27 cellular contexts compared by ENCODE assay signal in genomic region chr1:64553285-64553684, GRCh38.
DNase-seq lines count a peak whose midpoint lies in the region; ATAC-seq, FAIRE-seq and TF ChIP-seq lines count a peak whose summit lies in the region.
"Had no signal": no experiment of that assay in that cellular context is flagged by ENCODE, and none has a peak within 500 bp of the region (broad histone marks: within the 10 kb centered on the region; RNA-seq: fewer than 3 reads in every experiment).

No MANE protein-coding gene starts in this region.

- DNase-seq in NCI-H510A treated with DMSO at 0.1 percent for 48 hours (lab: John Stamatoyannopoulos, UW) (peak; percentile 23), NCI-H510A (lab: John Stamatoyannopoulos, UW) (no peak), GM12878 (ENCODE audit: low read depth, low spot score) (no peak), NCI-H187 treated with DMSO at 0.1 percent for 48 hours (lab: John Stamatoyannopoulos, UW) (no peak)
- DNase-seq in stimulated activated naive CD8-positive, alpha-beta T cell treated with anti-CD3 and anti-CD28 coated beads, Interleukin-15, amount 100 ng/mL, for 72 hours = no peak
- DNase-seq in stimulated activated naive CD8-positive, alpha-beta T cell treated with anti-CD3 and anti-CD28 coated beads, Interleukin-15, Interleukin-2, amounts not matched to agents 100 U/mL and 50 U/mL, for 24 hours = no peak
- DNase-seq: activated CD4-positive, alpha-beta T cell treated with anti-CD3 and anti-CD28 coated beads, Interleukin-2, amount 50 U/mL, for 1 hour; activated CD8-positive, alpha-beta memory T cell treated with anti-CD3 and anti-CD28 coated beads, Interleukin-2, amount 50 U/mL, for 4 hours; cerebellar nuclear complex; DMS79; dorsolateral prefrontal cortex; GF-D8; heart left ventricle; MV-4-11; NCI-H187; NCI-H226; substantia nigra had no signal

- in situ Hi-C loops in GM12878 (cut with MboI) = no loop called here

- no peak for TF ChIP-seq EP300 in GM12878 (IDR thresholded peaks at IDR 0.05; ENCODE audit: borderline replicate concordance in 1 of 2, control insufficient read depth in 1 of 2, low read depth in 2 of 2, low read length in 2 of 2)

- H3K9ac ChIP-seq in GM12878 (ENCODE audit: control insufficient read depth, insufficient read depth, low read length) = no peak overlapping the region

- no peak for TF ChIP-seq POLR2A in GM12878 (IDR thresholded peaks at IDR 0.05; ENCODE audit: low read depth, low read length)

- H3K27ac Mint-ChIP-seq in stimulated activated naive CD8-positive, alpha-beta T cell treated with anti-CD3 and anti-CD28 coated beads, Interleukin-15, amount 100 ng/mL, for 72 hours = no peak overlapping the region
- H3K27ac Mint-ChIP-seq: activated T-helper 2 cell treated with anti-CD3 and anti-CD28 coated beads, Interferon-gamma antibody, Interleukin-2, Interleukin-4, amounts not matched to agents 10 μg/mL and 5 μg/mL and 100 μg/mL, durations not matched to agents 14 hours and 24 hours and 36 hours; B cell; T-helper 2 cell treated with Interferon-gamma antibody and Interleukin-4, amounts not matched to agents 5 μg/mL and 100 μg/mL, for 36 hours had no signal

- no TSS peak for BruUV-seq in GM12878 (replicated peaks; lab: Mats Ljungman, UMichigan)

- no peak overlapping the region for H3K4me3 ChIP-seq in GM12878
- H3K4me3 ChIP-seq: dorsolateral prefrontal cortex, heart left ventricle, skin epidermis had no signal

- intact Hi-C loops in GM12878 (cut with micrococcal nuclease; ENCODE audit: unreplicated experiment) = no loop called here

- no peaks in the 10 kb centered on the region for H3K4me1 ChIP-seq in GM12878 (ENCODE audit: control insufficient read depth, insufficient read depth, low read length)

- 0 out of 6 replicates have a peak, but pooled peaks of 1 of the 3 experiments have one; percentile 8 for TF ChIP-seq CTCF in GM12878 (IDR thresholded peaks at IDR 0.05 in 2 of 3, conservative IDR thresholded peaks at IDR 0.05 in 1 of 3; ENCODE audit: control insufficient read depth in 2 of 3, extremely low read depth in 1 of 3, insufficient read depth in 1 of 3, low read depth in 3 of 3, low read length in 3 of 3)

- H3K27me3 Mint-ChIP-seq in stimulated activated naive CD8-positive, alpha-beta T cell treated with anti-CD3 and anti-CD28 coated beads, Interleukin-15, amount 100 ng/mL, for 72 hours = no peaks in the 10 kb centered on the region

- H3K9me3 Mint-ChIP-seq in stimulated activated naive CD8-positive, alpha-beta T cell treated with anti-CD3 and anti-CD28 coated beads, Interleukin-15, amount 100 ng/mL, for 72 hours = peaks cover 4% of the 10 kb centered on the region in 2 donors
- H3K9me3 Mint-ChIP-seq: activated T-helper 2 cell treated with anti-CD3 and anti-CD28 coated beads, Interferon-gamma antibody, Interleukin-2, Interleukin-4, amounts not matched to agents 10 μg/mL and 5 μg/mL and 100 μg/mL, durations not matched to agents 14 hours and 24 hours and 36 hours; T-helper 2 cell treated with Interferon-gamma antibody and Interleukin-4, amounts not matched to agents 5 μg/mL and 100 μg/mL, for 36 hours had no signal

- H3K4me2 ChIP-seq in GM12878 (ENCODE audit: control insufficient read depth, insufficient read depth) = no peak overlapping the region

- no peaks in the 10 kb centered on the region for H3K36me3 ChIP-seq in GM12878 (ENCODE audit: control insufficient read depth in 2 of 2, insufficient read depth in 2 of 2, low read length in 1 of 2)

- TF ChIP-seq RAD21 in GM12878 (IDR thresholded peaks at IDR 0.05; ENCODE audit: insufficient read depth, low read depth, low read length) = peak; percentile 24; the same call in 1 of the 2 replicates

- no peak overlapping the region for H2AFZ ChIP-seq in GM12878 (ENCODE audit: control insufficient read depth, low read depth, low read length)

- H3K27ac ChIP-seq in GM12878 (ENCODE audit: control insufficient read depth, insufficient read depth) = no peak overlapping the region
- H3K27ac ChIP-seq: dorsolateral prefrontal cortex, heart left ventricle, RWPE1, skin epidermis, VCaP had no signal

- no peaks in the 10 kb centered on the region; a peak in 1 of 4 replicates for H3K27me3 ChIP-seq in GM12878 (replicated peaks in 1 of 2; ENCODE audit: control insufficient read depth in 2 of 2, insufficient read depth in 2 of 2, low read length in 1 of 2)
- H3K27me3 ChIP-seq: dorsolateral prefrontal cortex, heart left ventricle had no signal

- no peaks in the 10 kb centered on the region for H3K9me3 ChIP-seq in GM12878 (replicated peaks; ENCODE audit: control insufficient read depth, insufficient read depth, low read length)
- H3K9me3 ChIP-seq: heart left ventricle had no signal

- no peaks in the 10 kb centered on the region for H4K20me1 ChIP-seq in GM12878 (ENCODE audit: control insufficient read depth, insufficient read depth)

- H3K4me3 Mint-ChIP-seq in stimulated activated naive CD8-positive, alpha-beta T cell treated with anti-CD3 and anti-CD28 coated beads, Interleukin-15, amount 100 ng/mL, for 72 hours = no peak overlapping the region
- H3K4me3 Mint-ChIP-seq: B cell; T-helper 2 cell treated with Interferon-gamma antibody and Interleukin-4, amounts not matched to agents 5 μg/mL and 100 μg/mL, for 36 hours had no signal

- H3K79me2 ChIP-seq in GM12878 (ENCODE audit: control insufficient read depth, insufficient read depth, low read length) = no peaks in the 10 kb centered on the region

- SMC1A ChIA-PET in GM12878 (lab: Charles Lee; ENCODE audit: uncharacterized antibody, unreplicated experiment) = interaction anchor here (0.9 kb wide), 1 partner anchor 234 kb away, joined by 3 read pairs; no protein-coding TSS in a partner anchor

- no peak for FAIRE-seq in GM12878 (lab: Jason Lieb, UNC)
- FAIRE-seq: A204.1, HTR-8/SVneo had no signal

- POLR2A ChIA-PET in GM12878 (lab: Charles Lee) = interaction anchor here (0.6 kb wide), 1 partner anchor 1050 kb away, joined by 3 read pairs; no protein-coding TSS in a partner anchor

- peaks cover 50% of the 10 kb centered on the region for H3K4me1 Mint-ChIP-seq in stimulated activated naive CD8-positive, alpha-beta T cell treated with anti-CD3 and anti-CD28 coated beads, Interleukin-15, amount 100 ng/mL, for 72 hours
- H3K4me1 Mint-ChIP-seq: B cell had no signal

- ATAC-seq in stimulated activated naive CD8-positive, alpha-beta T cell treated with anti-CD3 and anti-CD28 coated beads, Interleukin-15, amount 100 ng/mL, for 72 hours = peak; percentile 48
- ATAC-seq in stimulated activated naive CD8-positive, alpha-beta T cell treated with anti-CD3 and anti-CD28 coated beads, Interleukin-15, Interleukin-2, amounts not matched to agents 100 U/mL and 50 U/mL, for 24 hours = no peak
- ATAC-seq in GM12878 (no peak), HG03457 (IDR thresholded peaks at IDR 0.05; ENCODE audit: unreplicated experiment) (no peak), GM19328 (IDR thresholded peaks at IDR 0.05; ENCODE audit: unreplicated experiment) (no peak)
- ATAC-seq: heart left ventricle had no signal

- RAD21 ChIA-PET in GM12878 (lab: Charles Lee; ENCODE audit: unreplicated experiment) = no interaction called here

- 17% methylated on average over 4 of the region's 4 CpGs for WGBS in GM12878 (ENCODE audit: insufficient coverage, insufficient replicate concordance, low lambda C conversion rate, missing lambda C conversion rate)

- CTCF ChIA-PET in GM12878 (lab: Yijun Ruan, JAX) = interaction anchor here (0.9 to 1.0 kb wide), 3 partner anchors 21 to 36 kb away, joined by 3 read pairs; no protein-coding TSS in a partner anchor

TF ChIP-seq in GM12878, 131 proteins besides CTCF, POLR2A, EP300 and RAD21 (continues in another document):
- TF ChIP-seq, protein P1, sequence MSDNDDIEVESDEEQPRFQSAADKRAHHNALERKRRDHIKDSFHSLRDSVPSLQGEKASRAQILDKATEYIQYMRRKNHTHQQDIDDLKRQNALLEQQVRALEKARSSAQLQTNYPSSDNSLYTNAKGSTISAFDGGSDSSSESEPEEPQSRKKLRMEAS (IDR thresholded peaks at IDR 0.05; ENCODE audit: low read depth, low read length) = no peak
- TF ChIP-seq ZNF592 (IDR thresholded peaks at IDR 0.05) = no peak
- TF ChIP-seq NFYA (IDR thresholded peaks at IDR 0.05; ENCODE audit: borderline replicate concordance, low read depth, low read length) = no peak
- TF ChIP-seq IKZF2 (IDR thresholded peaks at IDR 0.05) = no peak
- TF ChIP-seq ZNF24 (IDR thresholded peaks at IDR 0.05) = no peak
- TF ChIP-seq MYC (IDR thresholded peaks at IDR 0.05; ENCODE audit: insufficient read depth, insufficient read length, insufficient replicate concordance, low read length, severe bottlenecking) = no peak
- TF ChIP-seq SP1 (IDR thresholded peaks at IDR 0.05; ENCODE audit: low read depth, low read length) = no peak
- no peak for TF ChIP-seq RFX5 (IDR thresholded peaks at IDR 0.05; ENCODE audit: low read depth, low read length)
- no peak for TF ChIP-seq LARP7 (IDR thresholded peaks at IDR 0.05)
- no peak for TF ChIP-seq NR2F1 (conservative IDR thresholded peaks at IDR 0.05)
- TF ChIP-seq ESRRA (IDR thresholded peaks at IDR 0.05; ENCODE audit: low read length) = no peak
